Comparison of ENCODE assay signal across 25 cellular contexts in genomic region chr6:131640576-131640975, GRCh38. TPM values are rescaled to one million over a fixed set of nuclear protein-coding genes. Genes with fewer than 3 reads are reported as not detected.
DNase-seq lines count a peak whose midpoint lies in the region; FAIRE-seq and TF ChIP-seq lines count a peak whose summit lies in the region.
"Had no signal": no experiment of that assay in that cellular context is flagged by ENCODE, and none has a peak within 500 bp of the region (broad histone marks: within the 10 kb centered on the region; RNA-seq: fewer than 3 reads in every experiment).

No MANE protein-coding gene starts in this region.

- H3K4me1 ChIP-seq in vagina: no peaks in the 10 kb centered on the region

- H3K9me3 ChIP-seq in vagina: no peaks in the 10 kb centered on the region
- H3K9me3 ChIP-seq: BLaER1 treated with 17β-estradiol and CSF1 and Interleukin-3, amounts not matched to agents 10 nM and 100 nM had no signal

- TF ChIP-seq CTCF in vagina (IDR thresholded peaks at IDR 0.05): no peak

- H3K27me3 Mint-ChIP-seq in T-helper 1 cell treated with Interleukin-12 subunit alpha and Interleukin-12 subunit beta and Interleukin-4 antibody, amounts not matched to agents 30 μg/mL and 1 μg/mL, for 36 hours (ENCODE audit: low read depth): no peaks in the 10 kb centered on the region
- no peaks in the 10 kb centered on the region for H3K27me3 Mint-ChIP-seq in activated T-helper 2 cell treated with anti-CD3 and anti-CD28 coated beads, Interferon-gamma antibody, Interleukin-2, Interleukin-4, amounts not matched to agents 10 μg/mL and 5 μg/mL and 100 μg/mL, durations not matched to agents 14 hours and 24 hours and 36 hours (ENCODE audit: low read depth)

- peaks cover 3% of the 10 kb centered on the region for H3K36me3 Mint-ChIP-seq in T-helper 1 cell treated with Interleukin-12 subunit alpha and Interleukin-12 subunit beta and Interleukin-4 antibody, amounts not matched to agents 30 μg/mL and 1 μg/mL, for 36 hours (ENCODE audit: low read depth)
- H3K36me3 Mint-ChIP-seq in activated T-helper 2 cell treated with anti-CD3 and anti-CD28 coated beads, Interferon-gamma antibody, Interleukin-2, Interleukin-4, amounts not matched to agents 10 μg/mL and 5 μg/mL and 100 μg/mL, durations not matched to agents 14 hours and 24 hours and 36 hours (ENCODE audit: low read depth): peaks cover 21% of the 10 kb centered on the region
- H3K36me3 Mint-ChIP-seq: CD4-positive, alpha-beta memory T cell had no signal

- H3K27ac Mint-ChIP-seq in T-helper 1 cell treated with Interleukin-12 subunit alpha and Interleukin-12 subunit beta and Interleukin-4 antibody, amounts not matched to agents 30 μg/mL and 1 μg/mL, for 36 hours: peak overlapping the region; percentile 56
- peak overlapping the region; percentile 86 for H3K27ac Mint-ChIP-seq in activated T-helper 2 cell treated with anti-CD3 and anti-CD28 coated beads, Interferon-gamma antibody, Interleukin-2, Interleukin-4, amounts not matched to agents 10 μg/mL and 5 μg/mL and 100 μg/mL, durations not matched to agents 14 hours and 24 hours and 36 hours
- H3K27ac Mint-ChIP-seq: CD4-positive, alpha-beta memory T cell had no signal

- no peak overlapping the region for H3K27ac ChIP-seq in vagina
- H3K27ac ChIP-seq: BLaER1 treated with 17β-estradiol and CSF1 and Interleukin-3, amounts not matched to agents 10 nM and 100 nM; PC-9; RWPE1 had no signal

- no peak overlapping the region for H3K4me3 ChIP-seq in vagina
- H3K4me3 ChIP-seq: BLaER1 treated with 17β-estradiol and CSF1 and Interleukin-3, amounts not matched to agents 10 nM and 100 nM; PC-9 had no signal

- H3K9me3 Mint-ChIP-seq in T-helper 1 cell treated with Interleukin-12 subunit alpha and Interleukin-12 subunit beta and Interleukin-4 antibody, amounts not matched to agents 30 μg/mL and 1 μg/mL, for 36 hours: no peaks in the 10 kb centered on the region
- H3K9me3 Mint-ChIP-seq in activated T-helper 2 cell treated with anti-CD3 and anti-CD28 coated beads, Interferon-gamma antibody, Interleukin-2, Interleukin-4, amounts not matched to agents 10 μg/mL and 5 μg/mL and 100 μg/mL, durations not matched to agents 14 hours and 24 hours and 36 hours: peaks cover 4% of the 10 kb centered on the region

- no peak overlapping the region for H3K4me3 Mint-ChIP-seq in T-helper 1 cell treated with Interleukin-12 subunit alpha and Interleukin-12 subunit beta and Interleukin-4 antibody, amounts not matched to agents 30 μg/mL and 1 μg/mL, for 36 hours
- no peak overlapping the region for H3K4me3 Mint-ChIP-seq in activated T-helper 2 cell treated with anti-CD3 and anti-CD28 coated beads, Interferon-gamma antibody, Interleukin-2, Interleukin-4, amounts not matched to agents 10 μg/mL and 5 μg/mL and 100 μg/mL, durations not matched to agents 14 hours and 24 hours and 36 hours (ENCODE audit: low read depth)
- H3K4me3 Mint-ChIP-seq: CD4-positive, alpha-beta memory T cell had no signal

- intact Hi-C loops in activated T-helper 2 cell treated with anti-CD3 and anti-CD28 coated beads, Interferon-gamma antibody, Interleukin-2, Interleukin-4, amounts not matched to agents 10 μg/mL and 5 μg/mL and 100 μg/mL, durations not matched to agents 14 hours and 24 hours and 36 hours (cut with micrococcal nuclease): loop anchor here (1.0 to 2.0 kb wide), 4 partner anchors 11 to 148 kb away; no protein-coding TSS in a partner anchor
- intact Hi-C loops in vagina (cut with DNase I): no loop called here

- no peak for TF ChIP-seq POLR2A in vagina (IDR thresholded peaks at IDR 0.05)

- FAIRE-seq in RCC 7860 (lab: Jason Lieb, UNC): no peak
- FAIRE-seq: GM12891 had no signal

- no peaks in the 10 kb centered on the region for H3K36me3 ChIP-seq in vagina
- H3K36me3 ChIP-seq: BLaER1 treated with 17β-estradiol and CSF1 and Interleukin-3, amounts not matched to agents 10 nM and 100 nM had no signal

- no peaks in the 10 kb centered on the region for H3K27me3 ChIP-seq in vagina
- H3K27me3 ChIP-seq: BLaER1 treated with 17β-estradiol and CSF1 and Interleukin-3, amounts not matched to agents 10 nM and 100 nM had no signal

- H3K4me1 Mint-ChIP-seq in T-helper 1 cell treated with Interleukin-12 subunit alpha and Interleukin-12 subunit beta and Interleukin-4 antibody, amounts not matched to agents 30 μg/mL and 1 μg/mL, for 36 hours (ENCODE audit: low read depth): peaks cover 7% of the 10 kb centered on the region
- H3K4me1 Mint-ChIP-seq in activated T-helper 2 cell treated with anti-CD3 and anti-CD28 coated beads, Interferon-gamma antibody, Interleukin-2, Interleukin-4, amounts not matched to agents 10 μg/mL and 5 μg/mL and 100 μg/mL, durations not matched to agents 14 hours and 24 hours and 36 hours (ENCODE audit: low read depth): peaks cover 26% of the 10 kb centered on the region
- H3K4me1 Mint-ChIP-seq: CD4-positive, alpha-beta memory T cell had no signal

- DNase-seq in T-helper 1 cell: no peak
- DNase-seq in SK-N-DZ (ENCODE audit: low spot score): peak; percentile 42
- no peak for DNase-seq in activated T-helper 2 cell treated with anti-CD3 and anti-CD28 coated beads, Interferon-gamma antibody, Interleukin-2, Interleukin-4, amounts not matched to agents 10 μg/mL and 5 μg/mL and 100 μg/mL, durations not matched to agents 14 hours and 24 hours and 36 hours (ENCODE audit: low spot score)
- DNase-seq in RCC 7860 (ENCODE audit: low spot score): no peak
- DNase-seq in vagina (ENCODE audit: extremely low spot score in 2 of 2): no peak
- no peak for DNase-seq in NCI-H1694 treated with DMSO at 0.1 percent for 48 hours (lab: John Stamatoyannopoulos, UW)
- DNase-seq: 8988T; CD4-positive, alpha-beta memory T cell; DND-41; GOT3; HCEC 1CT; KG1; NCI-H1092 treated with DMSO at 0.1 percent for 48 hours; NCI-H1436 treated with DMSO at 0.1 percent for 48 hours; NCI-H2029 treated with DMSO at 0.1 percent for 48 hours; NCI-H226; NCI-H510A treated with DMSO at 0.1 percent for 48 hours; NCI-H82; PC-9; SHP77 treated with DMSO at 0.1 percent for 48 hours had no signal

RNA-seq across cellular contexts. Expression of gene ENPP3, which starts 3.5 kb away (rescaled TPM):
- polyA plus RNA-seq in SK-N-DZ (2014; cell fraction: cytosol; rRNA removed): not detected in 2 replicates
- 0.26 TPM in 1 of 2 replicates, not detected in the other for polyA plus RNA-seq in SK-N-DZ (2014; cell fraction: nucleus; rRNA removed)
- 16.3 and 18.7 TPM in 2 replicates for total RNA-seq in activated T-helper 2 cell treated with anti-CD3 and anti-CD28 coated beads, Interferon-gamma antibody, Interleukin-2, Interleukin-4, amounts not matched to agents 10 μg/mL and 5 μg/mL and 100 μg/mL, durations not matched to agents 14 hours and 24 hours and 36 hours
- 2.0 TPM for total RNA-seq in vagina
- total RNA-seq: G401, PC-9 had no signal

RNA-seq across cellular contexts. Expression of gene MED23, which starts 12.5 kb away (rescaled TPM):
- 15.0 and 18.5 TPM in 2 replicates for polyA plus RNA-seq in SK-N-DZ (2014; cell fraction: cytosol; rRNA removed)
- 86.9 and 100 TPM in 2 replicates for polyA plus RNA-seq in SK-N-DZ (2014; cell fraction: nucleus; rRNA removed)
- total RNA-seq in activated T-helper 2 cell treated with anti-CD3 and anti-CD28 coated beads, Interferon-gamma antibody, Interleukin-2, Interleukin-4, amounts not matched to agents 10 μg/mL and 5 μg/mL and 100 μg/mL, durations not matched to agents 14 hours and 24 hours and 36 hours: 40.4 and 43.6 TPM in 2 replicates
- 26.3 TPM for total RNA-seq in vagina
